Comparison of ENCODE assay signal across 12 cellular contexts in the genomic region with DNA sequence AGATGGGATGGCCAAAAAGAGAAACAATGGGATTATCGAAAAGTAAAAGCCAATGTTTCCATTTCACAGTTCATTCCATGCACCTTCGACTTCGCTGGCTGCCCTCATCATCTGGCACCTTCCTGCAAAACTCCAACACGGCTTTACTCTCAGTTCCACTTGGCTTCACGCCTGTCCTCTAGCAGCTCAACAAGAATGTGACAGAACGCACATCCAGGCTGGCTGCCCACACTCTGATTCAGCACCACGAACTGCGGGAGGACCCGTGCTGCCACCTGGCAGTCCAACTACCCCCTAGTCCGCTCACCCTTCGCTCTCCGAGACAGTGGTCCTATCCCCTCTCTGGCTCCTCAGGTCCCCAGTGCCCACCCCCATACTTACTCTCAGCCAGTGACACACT. TPM values are rescaled to one million over a fixed set of nuclear protein-coding genes. Genes with fewer than 3 reads are reported as not detected.
A peak's percentile ranks its signal among the peaks of the same experiment; 100 is the strongest.
DNase-seq lines count a peak whose midpoint lies in the region; ATAC-seq and TF ChIP-seq lines count a peak whose summit lies in the region.
"Had no signal": no experiment of that assay in that cellular context is flagged by ENCODE, and none has a peak within 500 bp of the region (broad histone marks: within the 10 kb centered on the region; RNA-seq: fewer than 3 reads in every experiment).

No MANE protein-coding gene starts in this region.

- H3K36me3 Mint-ChIP-seq in nephron (ENCODE audit: low read depth): no peaks in the 10 kb centered on the region

- H3K4me1 ChIP-seq in gastroesophageal sphincter (peaks cover 3 to 44% (median 16%) of the 10 kb centered on the region in 3 donors), aorta (ENCODE audit: control insufficient read depth in 1 of 2, insufficient read depth in 2 of 2, low read length in 2 of 2) (peaks cover 0 to 4% of the 10 kb centered on the region in 2 donors)

- H3K9me3 ChIP-seq in gastroesophageal sphincter (no peaks in the 10 kb centered on the region), aorta (ENCODE audit: control insufficient read depth, low read length) (no peaks in the 10 kb centered on the region)

- peak overlapping the region in 2 of 3 experiments; percentile 10 to 28 for H3K4me3 Mint-ChIP-seq in nephron
- H3K4me3 Mint-ChIP-seq: stimulated activated naive CD8-positive, alpha-beta T cell treated with anti-CD3 and anti-CD28 coated beads, Interleukin-15, Interleukin-2, amounts not matched to agents 100 ng/mL and 50 ng/mL, for 24 hours; T-helper 2 cell treated with Interferon-gamma antibody and Interleukin-4, amounts not matched to agents 5 μg/mL and 100 μg/mL, for 36 hours had no signal

- H3K27me3 ChIP-seq in gastroesophageal sphincter (no peaks in the 10 kb centered on the region), aorta (ENCODE audit: control insufficient read depth in 1 of 2, insufficient read depth in 2 of 2, low read length in 1 of 2) (no peaks in the 10 kb centered on the region)

- TF ChIP-seq POLR2A in gastroesophageal sphincter (IDR thresholded peaks at IDR 0.05): no peak

- H3K4me3 ChIP-seq in gastroesophageal sphincter (no peak overlapping the region), aorta (ENCODE audit: low read length in 2 of 2) (no peak overlapping the region)

- H3K27ac ChIP-seq in gastroesophageal sphincter (peak overlapping the region in 3 of 4 donors; percentile 48 to 73 (median 67)), aorta (ENCODE audit: low read depth in 1 of 2, low read length in 2 of 2) (no peak overlapping the region)

- H3K4me1 Mint-ChIP-seq in nephron: peaks cover 54% of the 10 kb centered on the region

- intact Hi-C loops in aorta (cut with DNase I): loop anchor here in 1 of 2 donors (2.0 kb wide), 1 partner anchor 129 kb away; the partner anchor contains the start of gene NEK5

- 10 to 27% methylated on average over 7 to 9 of the region's 12 CpGs for WGBS in gastroesophageal sphincter (ENCODE audit: low coverage in 1 of 2), 2 donors
- WGBS in aorta, 2 donors: 7 to 8% methylated on average over 12 of the region's 12 CpGs

- H3K36me3 ChIP-seq in gastroesophageal sphincter: no peaks in the 10 kb centered on the region
- no peaks in the 10 kb centered on the region for H3K36me3 ChIP-seq in aorta (ENCODE audit: control insufficient read depth in 1 of 2, insufficient read depth in 2 of 2, low read length in 1 of 2)

- TF ChIP-seq CTCF in gastroesophageal sphincter (IDR thresholded peaks at IDR 0.05) (no peak), nephron (IDR thresholded peaks at IDR 0.05; ENCODE audit: unreplicated experiment in 3 of 3) (no peak)

- peak overlapping the region; percentile 5 to 66 (median 20) for H3K27ac Mint-ChIP-seq in nephron
- H3K27ac Mint-ChIP-seq: stimulated activated naive CD8-positive, alpha-beta T cell treated with anti-CD3 and anti-CD28 coated beads, Interleukin-15, Interleukin-2, amounts not matched to agents 100 ng/mL and 50 ng/mL, for 24 hours; T-helper 2 cell treated with Interferon-gamma antibody and Interleukin-4, amounts not matched to agents 5 μg/mL and 100 μg/mL, for 36 hours had no signal

- TF ChIP-seq EP300 in gastroesophageal sphincter (IDR thresholded peaks at IDR 0.05): no peak

- peak; percentile 4 for DNase-seq in NCI-H2171 treated with DMSO at 0.1 percent for 48 hours (lab: John Stamatoyannopoulos, UW)
- DNase-seq in NCI-H2171 (lab: John Stamatoyannopoulos, UW): no peak
- peak; percentile 71 to 85 for DNase-seq in aorta
- DNase-seq in stimulated activated CD4-positive, alpha-beta T cell treated with anti-CD3 and anti-CD28 coated beads, Interleukin-4, amount 100 ng/mL, for 1 hour: no peak
- no peak for DNase-seq in NCI-H1436 treated with DMSO at 0.1 percent for 48 hours (lab: John Stamatoyannopoulos, UW)
- no peak for DNase-seq in stimulated activated naive CD4-positive, alpha-beta T cell (lab: John Stamatoyannopoulos, UW)
- DNase-seq: H7, left colon had no signal

- H3K27me3 Mint-ChIP-seq in nephron (ENCODE audit: low read depth): peaks cover 20% of the 10 kb centered on the region
- H3K27me3 Mint-ChIP-seq: stimulated activated naive CD8-positive, alpha-beta T cell treated with anti-CD3 and anti-CD28 coated beads, Interleukin-15, Interleukin-2, amounts not matched to agents 100 ng/mL and 50 ng/mL, for 24 hours had no signal

- ATAC-seq in gastroesophageal sphincter: peak; percentile 46
- ATAC-seq in aorta (ENCODE audit: low FRiP score): peak; percentile 31
- ATAC-seq: left colon had no signal

- H3K9me3 Mint-ChIP-seq in nephron: no peaks in the 10 kb centered on the region
- H3K9me3 Mint-ChIP-seq: stimulated activated naive CD8-positive, alpha-beta T cell treated with anti-CD3 and anti-CD28 coated beads, Interleukin-15, Interleukin-2, amounts not matched to agents 100 ng/mL and 50 ng/mL, for 24 hours; T-helper 2 cell treated with Interferon-gamma antibody and Interleukin-4, amounts not matched to agents 5 μg/mL and 100 μg/mL, for 36 hours had no signal

RNA-seq across cellular contexts. Expression of gene ATP7B, which starts 11.7 kb away (rescaled TPM):
- total RNA-seq in gastroesophageal sphincter (1 to 10 TPM; 3.2 to 8.1 (median 6.7) TPM), aorta (1 to 10 TPM; 9.7 to 9.8 TPM)
- polyA plus RNA-seq in aorta: 1 to 10 TPM in 1 of 2 donors, under 1 TPM in 1; 0.75 to 3.0 TPM

RNA-seq across cellular contexts. Expression of gene ALG11, which starts 12.7 kb away (rescaled TPM):
- 10 to 100 TPM; 15.2 to 21.9 (median 19.6) TPM for total RNA-seq in gastroesophageal sphincter
- total RNA-seq in aorta: 10 to 100 TPM; 29.9 to 32.5 TPM
- 1 to 10 TPM; 7.1 to 7.6 TPM for polyA plus RNA-seq in aorta

RNA-seq across cellular contexts. Expression of gene UTP14C, which starts 25.0 kb away (rescaled TPM):
- total RNA-seq in gastroesophageal sphincter (10 to 100 TPM; 18.5 to 25.4 (median 19.8) TPM), aorta (10 to 100 TPM; 14.5 to 18.0 TPM)
- 1 to 10 TPM; 4.4 to 8.2 TPM for polyA plus RNA-seq in aorta

Comparison
In these comparisons a context has a peak if more than half of its experiments do, and no peak if none do; other contexts are left out.
1. DNase-seq: peak in NCI-H2171 treated with DMSO at 0.1 percent for 48 hours (single experiment) and aorta (2 of 2); none in NCI-H2171 (single experiment), stimulated activated CD4-positive, alpha-beta T cell treated with anti-CD3 and anti-CD28 coated beads, Interleukin-4, amount 100 ng/mL, for 1 hour (single experiment), NCI-H1436 treated with DMSO at 0.1 percent for 48 hours (single experiment) and stimulated activated naive CD4-positive, alpha-beta T cell (0 of 6).
2. H3K27ac ChIP-seq: peak in gastroesophageal sphincter (3 of 4); none in aorta (0 of 2).